ENCODE assay signal across 9 cellular contexts in genomic region chr13:111068009-111068350, GRCh38. TPM values are rescaled to one million over a fixed set of nuclear protein-coding genes. Genes with fewer than 3 reads are reported as not detected.
DNase-seq lines count a peak whose midpoint lies in the region; TF ChIP-seq lines count a peak whose summit lies in the region.
"Had no signal": no experiment of that assay in that cellular context is flagged by ENCODE, and none has a peak within 500 bp of the region (broad histone marks: within the 10 kb centered on the region; RNA-seq: fewer than 3 reads in every experiment).

No MANE protein-coding gene starts in this region.

- H4K20me1 ChIP-seq in OCI-LY7 (ENCODE audit: insufficient read depth, low read length), result no peaks in the 10 kb centered on the region
- no peaks in the 10 kb centered on the region for H4K20me1 ChIP-seq in neural cell (ENCODE audit: insufficient read depth)

- H3K36me3 ChIP-seq in OCI-LY7 (ENCODE audit: insufficient read depth, low read length), result no peaks in the 10 kb centered on the region
- no peaks in the 10 kb centered on the region for H3K36me3 ChIP-seq in ectodermal cell (ENCODE audit: control insufficient read depth, insufficient read depth, low read length)
- no peaks in the 10 kb centered on the region for H3K36me3 ChIP-seq in neural cell (ENCODE audit: insufficient read depth, low read length)
- no peaks in the 10 kb centered on the region for H3K36me3 ChIP-seq in tibial artery

- no TSS peak for BruUV-seq in Calu3 (replicated peaks; lab: Mats Ljungman, UMichigan)
- BruUV-seq in OCI-LY7 (replicated peaks; lab: Mats Ljungman, UMichigan), result no TSS peak

- no peak overlapping the region for H2AFZ ChIP-seq in OCI-LY7 (ENCODE audit: low read length)
- H2AFZ ChIP-seq in neural cell (ENCODE audit: low read depth, low read length), result no peak overlapping the region

- no peak overlapping the region for H3K4me3 ChIP-seq in OCI-LY7 (ENCODE audit: low read depth, low read length, poor library complexity, severe bottlenecking)
- peak overlapping the region; percentile 42 for H3K4me3 ChIP-seq in ectodermal cell (ENCODE audit: insufficient read depth, low read depth, low read length)
- H3K4me3 ChIP-seq in neural cell (ENCODE audit: low read length), result peak overlapping the region; percentile 78
- no peak overlapping the region for H3K4me3 ChIP-seq in tibial artery

- no peaks in the 10 kb centered on the region for H3K9me3 Mint-ChIP-seq in Calu3 (ENCODE audit: low read depth, unreplicated experiment)

- H3K27me3 Mint-ChIP-seq in Calu3 (ENCODE audit: unreplicated experiment), result no peaks in the 10 kb centered on the region

- in situ Hi-C loops in GM13977 (cut with MboI; ENCODE audit: low pct_unique_long_range_greater_than_20kb, low sequenced_read_pairs, unreplicated experiment), result loop anchor here (25.0 kb wide), 1 partner anchor 169 kb away; no protein-coding TSS in a partner anchor

- TF ChIP-seq CTCF in Calu3 (IDR thresholded peaks at IDR 0.05; ENCODE audit: unreplicated experiment) (no peak), OCI-LY7 (conservative IDR thresholded peaks at IDR 0.05; ENCODE audit: low read length) (peak; percentile 10; the same call in 1 of the 2 replicates), neural cell (IDR thresholded peaks at IDR 0.05; ENCODE audit: poor library complexity, severe bottlenecking) (no peak), tibial artery (IDR thresholded peaks at IDR 0.05) (no peak), GM13977 (IDR thresholded peaks at IDR 0.05; ENCODE audit: extremely low read depth, insufficient read depth, missing control alignments) (no peak)

- H3K4me1 Mint-ChIP-seq in Calu3 (ENCODE audit: low read depth, unreplicated experiment), result no peaks in the 10 kb centered on the region

- H3K9me2 ChIP-seq in OCI-LY7 (ENCODE audit: insufficient read depth, low read length) (no peaks in the 10 kb centered on the region), neural cell (ENCODE audit: insufficient read depth, low read length) (no peaks in the 10 kb centered on the region)

- TF ChIP-seq RAD21 in neural cell (conservative IDR thresholded peaks at IDR 0.05), result no peak

- H3K27ac ChIP-seq in OCI-LY7 (ENCODE audit: low read depth, low read length, poor library complexity, severe bottlenecking) (no peak overlapping the region), ectodermal cell (ENCODE audit: insufficient read depth, low read depth, low read length, poor library complexity, severe bottlenecking) (no peak overlapping the region), neural cell (ENCODE audit: low read length) (no peak overlapping the region), tibial artery (peak overlapping the region in 1 of 2 donors; percentile 64)

- H3K4me1 ChIP-seq in OCI-LY7 (ENCODE audit: insufficient read depth, low read length, poor library complexity, severe bottlenecking) (no peaks in the 10 kb centered on the region), ectodermal cell (ENCODE audit: control insufficient read depth, insufficient read depth, low read length) (no peaks in the 10 kb centered on the region), tibial artery (peaks cover 0 to 7% (median 1%) of the 10 kb centered on the region in 4 donors)

- H3K79me2 ChIP-seq in OCI-LY7 (ENCODE audit: insufficient read depth, low read depth, low read length), result no peaks in the 10 kb centered on the region
- no peaks in the 10 kb centered on the region for H3K79me2 ChIP-seq in neural cell (replicated peaks; ENCODE audit: insufficient read depth, low read length)

- no peaks in the 10 kb centered on the region for H3F3A ChIP-seq in neural cell (ENCODE audit: insufficient read depth, low read length, poor library complexity, severe bottlenecking)

- H3K9ac ChIP-seq in neural cell (ENCODE audit: low read length), result no peak overlapping the region

- H3K36me3 Mint-ChIP-seq in Calu3 (ENCODE audit: insufficient read depth, unreplicated experiment), result no peaks in the 10 kb centered on the region

- H3K27ac Mint-ChIP-seq in Calu3 (ENCODE audit: unreplicated experiment), result no peak overlapping the region

- intact Hi-C loops in Calu3 (cut with micrococcal nuclease; ENCODE audit: unreplicated experiment), result no loop called here
- intact Hi-C loops in OCI-LY7 (cut with micrococcal nuclease; ENCODE audit: unreplicated experiment), result no loop called here
- intact Hi-C loops in tibial artery (cut with DNase I; ENCODE audit: low total_unique reads), result loop anchor here (5.0 to 10.0 kb wide), 3 partner anchors 44 to 217 kb away; no protein-coding TSS in a partner anchor

- 14 to 15% methylated on average over 2 of the region's 2 CpGs for WGBS in ectodermal cell, 2 experiments

- H3K27me3 ChIP-seq in ectodermal cell (ENCODE audit: control insufficient read depth, insufficient read depth, low read length, poor library complexity, severe bottlenecking) (peaks cover 24% of the 10 kb centered on the region), neural cell (ENCODE audit: insufficient read depth, low read depth, low read length) (peaks cover 12% of the 10 kb centered on the region), tibial artery (no peaks in the 10 kb centered on the region)

- H3K9me3 ChIP-seq in OCI-LY7 (ENCODE audit: low read length) (no peaks in the 10 kb centered on the region), ectodermal cell (ENCODE audit: control insufficient read depth, low read length) (no peaks in the 10 kb centered on the region), neural cell (ENCODE audit: low read length) (no peaks in the 10 kb centered on the region), tibial artery (peaks cover 0 to 4% (median 0%) of the 10 kb centered on the region in 3 donors)

- peak overlapping the region; percentile 70 for H3K4me3 Mint-ChIP-seq in Calu3 (ENCODE audit: low read depth, unreplicated experiment)

- H3K4me2 ChIP-seq in OCI-LY7 (ENCODE audit: low read length) (no peak overlapping the region), neural cell (ENCODE audit: low read length) (no peak overlapping the region)

- POLR2A ChIA-PET in OCI-LY7 (lab: Charles Lee), result no interaction called here

- CTCF ChIA-PET in Calu3 (lab: Charles Lee) (no interaction called here), OCI-LY7 (lab: Charles Lee; ENCODE audit: unreplicated experiment) (interaction anchor here (1.0 kb wide), 1 partner anchor 158 kb away, joined by 3 read pairs; no protein-coding TSS in a partner anchor)

- DNase-seq in Calu3, result no peak
- no peak for DNase-seq in OCI-LY7 (ENCODE audit: low spot score)
- DNase-seq in EL, result no peak
- no peak for DNase-seq in tibial artery
- no peak for DNase-seq in GM13977 (ENCODE audit: low spot score)
- DNase-seq in NCI-H1105 (lab: John Stamatoyannopoulos, UW), result no peak
- DNase-seq: DMS 273 treated with DMSO at 0.1 percent for 48 hours had no signal

- TF ChIP-seq EP300 in neural cell (conservative IDR thresholded peaks at IDR 0.05; ENCODE audit: poor library complexity, severe bottlenecking), result no peak

TF ChIP-seq in neural cell, 6 proteins besides CTCF, POLR2A, EP300 and RAD21:
- TF ChIP-seq, protein P1, sequence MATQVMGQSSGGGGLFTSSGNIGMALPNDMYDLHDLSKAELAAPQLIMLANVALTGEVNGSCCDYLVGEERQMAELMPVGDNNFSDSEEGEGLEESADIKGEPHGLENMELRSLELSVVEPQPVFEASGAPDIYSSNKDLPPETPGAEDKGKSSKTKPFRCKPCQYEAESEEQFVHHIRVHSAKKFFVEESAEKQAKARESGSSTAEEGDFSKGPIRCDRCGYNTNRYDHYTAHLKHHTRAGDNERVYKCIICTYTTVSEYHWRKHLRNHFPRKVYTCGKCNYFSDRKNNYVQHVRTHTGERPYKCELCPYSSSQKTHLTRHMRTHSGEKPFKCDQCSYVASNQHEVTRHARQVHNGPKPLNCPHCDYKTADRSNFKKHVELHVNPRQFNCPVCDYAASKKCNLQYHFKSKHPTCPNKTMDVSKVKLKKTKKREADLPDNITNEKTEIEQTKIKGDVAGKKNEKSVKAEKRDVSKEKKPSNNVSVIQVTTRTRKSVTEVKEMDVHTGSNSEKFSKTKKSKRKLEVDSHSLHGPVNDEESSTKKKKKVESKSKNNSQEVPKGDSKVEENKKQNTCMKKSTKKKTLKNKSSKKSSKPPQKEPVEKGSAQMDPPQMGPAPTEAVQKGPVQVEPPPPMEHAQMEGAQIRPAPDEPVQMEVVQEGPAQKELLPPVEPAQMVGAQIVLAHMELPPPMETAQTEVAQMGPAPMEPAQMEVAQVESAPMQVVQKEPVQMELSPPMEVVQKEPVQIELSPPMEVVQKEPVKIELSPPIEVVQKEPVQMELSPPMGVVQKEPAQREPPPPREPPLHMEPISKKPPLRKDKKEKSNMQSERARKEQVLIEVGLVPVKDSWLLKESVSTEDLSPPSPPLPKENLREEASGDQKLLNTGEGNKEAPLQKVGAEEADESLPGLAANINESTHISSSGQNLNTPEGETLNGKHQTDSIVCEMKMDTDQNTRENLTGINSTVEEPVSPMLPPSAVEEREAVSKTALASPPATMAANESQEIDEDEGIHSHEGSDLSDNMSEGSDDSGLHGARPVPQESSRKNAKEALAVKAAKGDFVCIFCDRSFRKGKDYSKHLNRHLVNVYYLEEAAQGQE (IDR thresholded peaks at IDR 0.05; ENCODE audit: borderline replicate concordance), result no peak
- no peak for TF ChIP-seq MXI1 (conservative IDR thresholded peaks at IDR 0.05; ENCODE audit: poor library complexity, severe bottlenecking)
- no peak for TF ChIP-seq EZH2 (IDR thresholded peaks at IDR 0.05; ENCODE audit: borderline replicate concordance, insufficient read depth, low read length, poor library complexity, severe bottlenecking)
- no peak for TF ChIP-seq SMC3 (conservative IDR thresholded peaks at IDR 0.05; ENCODE audit: poor library complexity)
- TF ChIP-seq TAF1 (IDR thresholded peaks at IDR 0.05; ENCODE audit: low read depth), result no peak
- TF ChIP-seq POLR2AphosphoS5 (IDR thresholded peaks at IDR 0.05), result no peak
TF ChIP-seq in neural cell: peak in this region for 0.

RNA-seq across cellular contexts. Expression of gene ARHGEF7, which starts 47.1 kb away (rescaled TPM):
- total RNA-seq in Calu3 (2022) (17.7 and 19.6 TPM in 2 replicates), OCI-LY7 (2022) (51.3 and 60.8 TPM in 2 replicates)
- 36.3 and 39.5 TPM in 2 replicates for total RNA-seq in OCI-LY7 (2014; rRNA removed; shearing (Covaris generic))
- polyA plus RNA-seq in ectodermal cell (2013, experiment 1 of 4), result 65.4 TPM
- polyA plus RNA-seq in ectodermal cell (2013, experiment 2 of 4), result 65.4 TPM
- 54.3 TPM for polyA plus RNA-seq in ectodermal cell (2013, experiment 3 of 4)
- 64.1 TPM for polyA plus RNA-seq in ectodermal cell (2013, experiment 4 of 4)
- 155 and 164 TPM in 2 replicates for polyA plus RNA-seq in neural cell
- 250 and 290 TPM in 2 replicates for polyA minus RNA-seq in neural cell

Comparison
In these comparisons a context has a peak if more than half of its experiments do, and no peak if none do; other contexts are left out.
1. H3K4me3 ChIP-seq: peak in ectodermal cell (single experiment) and neural cell (single experiment); none in OCI-LY7 (single experiment) and tibial artery (0 of 2).